ENCODE assay signal across 21 cellular contexts in genomic region chr7:43199333-43199732, GRCh38.
DNase-seq lines count a peak whose midpoint lies in the region; ATAC-seq and TF ChIP-seq lines count a peak whose summit lies in the region.
"Had no signal": no experiment of that assay in that cellular context is flagged by ENCODE, and none has a peak within 500 bp of the region (broad histone marks: within the 10 kb centered on the region; RNA-seq: fewer than 3 reads in every experiment).

No MANE protein-coding gene starts in this region.

- no peaks in the 10 kb centered on the region for H3K4me1 Mint-ChIP-seq in effector memory CD8-positive, alpha-beta T cell (ENCODE audit: low read depth in 2 of 2)
- H3K4me1 Mint-ChIP-seq: activated CD4-positive, alpha-beta T cell treated with anti-CD3 and anti-CD28 coated beads, Interleukin-2, amount 10 ng/mL, durations not matched to agents 7 days and 5 days; stimulated activated naive CD8-positive, alpha-beta T cell treated with anti-CD3 and anti-CD28 coated beads, Interleukin-15, amount 100 ng/mL, for 72 hours had no signal

- no peak overlapping the region for H2AFZ ChIP-seq in mesenchymal stem cell (ENCODE audit: low read depth, low read length)

- no peaks in the 10 kb centered on the region for H3K36me3 ChIP-seq in mesenchymal stem cell (ENCODE audit: control insufficient read depth in 1 of 2, insufficient read depth in 2 of 2, low read depth in 1 of 2, low read length in 2 of 2)
- H3K36me3 ChIP-seq: cardiac muscle cell, left lung, MG63, neutrophil, upper lobe of left lung had no signal

- H2AK5ac ChIP-seq in mesenchymal stem cell (ENCODE audit: low read length, severe bottlenecking) = no peak overlapping the region

- no peak overlapping the region for H4K8ac ChIP-seq in mesenchymal stem cell (ENCODE audit: low read length)

- WGBS in mesenchymal stem cell = 0% methylated on average over 1 of the region's 2 CpGs

- H3K4me3 Mint-ChIP-seq in effector memory CD8-positive, alpha-beta T cell = no peak overlapping the region
- H3K4me3 Mint-ChIP-seq: activated CD4-positive, alpha-beta T cell treated with anti-CD3 and anti-CD28 coated beads, Interleukin-2, amount 10 ng/mL, durations not matched to agents 7 days and 5 days; stimulated activated naive CD8-positive, alpha-beta T cell treated with anti-CD3 and anti-CD28 coated beads, Interleukin-15, amount 100 ng/mL, for 72 hours had no signal

- H3K14ac ChIP-seq in mesenchymal stem cell (ENCODE audit: low read length in 2 of 2) = no peak overlapping the region

- peaks cover 11% of the 10 kb centered on the region for H3K4me1 ChIP-seq in mesenchymal stem cell (ENCODE audit: control insufficient read depth, insufficient read depth, low read depth, low read length)
- H3K4me1 ChIP-seq: left lung, upper lobe of left lung had no signal

- no peaks in the 10 kb centered on the region for H3K36me3 Mint-ChIP-seq in activated naive CD4-positive, alpha-beta T cell treated with anti-CD3 and anti-CD28 coated beads, Interleukin-2, amount 50 U/mL, for 72 hours
- H3K36me3 Mint-ChIP-seq in effector memory CD8-positive, alpha-beta T cell (ENCODE audit: insufficient read depth) = no peaks in the 10 kb centered on the region

- no peak overlapping the region for H3K4ac ChIP-seq in mesenchymal stem cell (ENCODE audit: low read depth in 1 of 2, low read length in 2 of 2)

- H2BK120ac ChIP-seq in mesenchymal stem cell (ENCODE audit: low read depth, low read length) = no peak overlapping the region

- peak overlapping the region; percentile 61 for H3K9ac ChIP-seq in mesenchymal stem cell (ENCODE audit: low read length)

- no peak overlapping the region for H2BK12ac ChIP-seq in mesenchymal stem cell (ENCODE audit: low read length in 2 of 2)

- no peaks in the 10 kb centered on the region for H3K9me3 Mint-ChIP-seq in activated naive CD4-positive, alpha-beta T cell treated with anti-CD3 and anti-CD28 coated beads, Interleukin-2, amount 50 U/mL, for 72 hours
- H3K9me3 Mint-ChIP-seq in effector memory CD8-positive, alpha-beta T cell = no peaks in the 10 kb centered on the region
- H3K9me3 Mint-ChIP-seq: activated CD4-positive, alpha-beta T cell treated with anti-CD3 and anti-CD28 coated beads, Interleukin-2, amount 10 ng/mL, durations not matched to agents 7 days and 5 days; stimulated activated naive CD8-positive, alpha-beta T cell treated with anti-CD3 and anti-CD28 coated beads, Interleukin-15, amount 100 ng/mL, for 72 hours had no signal

- peaks cover 8 to 17% of the 10 kb centered on the region in 2 donors for H3K27me3 Mint-ChIP-seq in effector memory CD8-positive, alpha-beta T cell

- no peak overlapping the region for H3K27ac ChIP-seq in mesenchymal stem cell (ENCODE audit: low read length, poor library complexity, severe bottlenecking)
- H3K27ac ChIP-seq: cardiac muscle cell, left lung, neutrophil, upper lobe of left lung had no signal

- H3K4me3 ChIP-seq in choroid plexus epithelial cell (ENCODE audit: low read depth, low read length) = no peak overlapping the region
- no peak overlapping the region for H3K4me3 ChIP-seq in mesenchymal stem cell (ENCODE audit: insufficient read depth in 1 of 2, low read depth in 1 of 2, low read length in 2 of 2)
- H3K4me3 ChIP-seq: cardiac muscle cell, left lung, MG63, upper lobe of left lung had no signal

- no peaks in the 10 kb centered on the region for H3K9me3 ChIP-seq in mesenchymal stem cell (ENCODE audit: control insufficient read depth, low read length)
- H3K9me3 ChIP-seq: left lung, MG63, neutrophil, upper lobe of left lung had no signal

- no peaks in the 10 kb centered on the region for H3K79me1 ChIP-seq in mesenchymal stem cell (replicated peaks; ENCODE audit: low read length, poor library complexity, severe bottlenecking)

- no peak overlapping the region for H3K18ac ChIP-seq in mesenchymal stem cell (ENCODE audit: low read depth in 1 of 2, low read length in 2 of 2)

- H4K91ac ChIP-seq in mesenchymal stem cell (ENCODE audit: low read length) = no peak overlapping the region

- H3K27ac Mint-ChIP-seq in activated naive CD4-positive, alpha-beta T cell treated with anti-CD3 and anti-CD28 coated beads, Interleukin-2, amount 50 U/mL, for 72 hours = no peak overlapping the region
- no peak overlapping the region for H3K27ac Mint-ChIP-seq in effector memory CD8-positive, alpha-beta T cell
- H3K27ac Mint-ChIP-seq: activated CD4-positive, alpha-beta T cell treated with anti-CD3 and anti-CD28 coated beads, Interleukin-2, amount 10 ng/mL, durations not matched to agents 7 days and 5 days; stimulated activated naive CD8-positive, alpha-beta T cell treated with anti-CD3 and anti-CD28 coated beads, Interleukin-15, amount 100 ng/mL, for 72 hours had no signal

- H3K23ac ChIP-seq in mesenchymal stem cell (ENCODE audit: low read length in 2 of 2) = no peak overlapping the region

- no peak overlapping the region for H3K4me2 ChIP-seq in mesenchymal stem cell (ENCODE audit: low read length, poor library complexity, severe bottlenecking)

- TF ChIP-seq CTCF in choroid plexus epithelial cell (conservative IDR thresholded peaks at IDR 0.05; ENCODE audit: low read depth, low read length) = no peak

- DNase-seq in EH (ENCODE audit: low read depth) (peak; percentile 61), M059J (ENCODE audit: low read depth) (peak; percentile 27), choroid plexus epithelial cell (ENCODE audit: low read depth) (peak; percentile 63), mesenchymal stem cell (peak; percentile 58), NCI-H1694 (lab: John Stamatoyannopoulos, UW) (no peak), NCI-H2107 (lab: John Stamatoyannopoulos, UW) (no peak)
- no peak for DNase-seq in activated naive CD4-positive, alpha-beta T cell treated with anti-CD3 and anti-CD28 coated beads, Interleukin-2, amount 50 U/mL, for 72 hours (ENCODE audit: low spot score in 2 of 2)
- no peak for DNase-seq in effector memory CD8-positive, alpha-beta T cell
- DNase-seq: activated CD4-positive, alpha-beta T cell treated with anti-CD3 and anti-CD28 coated beads, Interleukin-2, amount 10 ng/mL, durations not matched to agents 7 days and 5 days; activated naive CD4-positive, alpha-beta T cell treated with Interleukin-2 at 50 U/mL for 16 hours; DND-41; H7; left lung; MG63; NCI-H1930; NCI-H510A treated with DMSO at 0.1 percent for 48 hours; retina; stimulated activated naive CD8-positive, alpha-beta T cell treated with anti-CD3 and anti-CD28 coated beads, Interleukin-15, amount 100 ng/mL, for 72 hours; upper lobe of left lung had no signal

- H2BK15ac ChIP-seq in mesenchymal stem cell (ENCODE audit: low read depth, poor library complexity, severe bottlenecking) = no peak overlapping the region

- no peak for ATAC-seq in activated naive CD4-positive, alpha-beta T cell treated with anti-CD3 and anti-CD28 coated beads, Interleukin-2, amount 50 U/mL, for 72 hours
- ATAC-seq in effector memory CD8-positive, alpha-beta T cell (replicated peaks) = no peak
- ATAC-seq: left lung had no signal

- H3K27me3 ChIP-seq in mesenchymal stem cell (ENCODE audit: control insufficient read depth in 1 of 2, insufficient read depth in 1 of 2, low read length in 2 of 2) = no peaks in the 10 kb centered on the region
- H3K27me3 ChIP-seq: cardiac muscle cell, MG63, upper lobe of left lung had no signal

- no peak overlapping the region for H2BK5ac ChIP-seq in mesenchymal stem cell (ENCODE audit: low read depth, low read length, poor library complexity, severe bottlenecking)

Comparison
In these comparisons a context has a peak if more than half of its experiments do, and no peak if none do; other contexts are left out.
1. DNase-seq: peak in EH (single experiment), M059J (single experiment), choroid plexus epithelial cell (single experiment) and mesenchymal stem cell (single experiment); none in activated naive CD4-positive, alpha-beta T cell treated with anti-CD3 and anti-CD28 coated beads, Interleukin-2, amount 50 U/mL, for 72 hours (0 of 2), NCI-H1694 (single experiment), NCI-H2107 (single experiment) and effector memory CD8-positive, alpha-beta T cell (0 of 3).